Comparison of ENCODE assay signal across 1 cellular context in the genomic region with DNA sequence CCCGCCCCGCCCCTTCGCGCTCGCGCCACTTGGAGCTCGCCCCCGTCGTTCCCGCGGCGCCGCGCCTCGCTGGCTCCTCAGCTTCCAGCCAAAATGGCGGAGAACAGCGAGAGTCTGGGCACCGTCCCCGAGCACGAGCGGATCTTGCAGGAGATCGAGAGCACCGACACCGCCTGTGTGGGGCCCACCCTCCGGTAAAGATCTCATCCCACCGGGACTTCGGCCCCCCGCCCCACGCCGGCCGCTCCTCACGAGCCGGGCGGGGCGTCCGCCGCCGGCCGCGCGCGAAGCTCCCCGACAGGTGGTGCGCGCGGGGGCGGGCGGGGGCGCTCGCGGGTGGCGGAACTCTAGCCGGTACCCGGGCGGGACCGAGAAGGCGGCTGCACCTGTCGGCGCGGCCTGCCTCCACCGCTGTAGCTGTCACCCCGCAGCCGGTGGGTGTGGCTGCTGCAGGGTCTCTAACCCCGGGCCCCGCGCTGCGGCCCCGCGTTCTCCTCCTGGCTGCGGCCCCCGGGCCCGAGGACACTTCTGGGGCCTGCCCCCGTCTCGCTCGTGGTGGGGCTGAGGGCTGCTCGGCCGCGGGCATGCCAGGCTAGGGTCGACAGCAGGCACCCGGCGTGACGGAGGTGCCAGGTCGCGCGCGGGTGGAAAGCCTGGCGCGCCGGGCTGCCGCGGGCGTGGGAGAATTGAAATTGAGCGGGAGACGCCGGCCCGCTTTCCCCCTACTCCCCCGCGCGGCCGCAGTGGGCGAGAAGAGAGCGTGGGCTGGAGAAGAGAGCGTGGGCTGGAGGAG.
TF ChIP-seq lines count a peak whose summit lies in the region.

A gene with protein sequence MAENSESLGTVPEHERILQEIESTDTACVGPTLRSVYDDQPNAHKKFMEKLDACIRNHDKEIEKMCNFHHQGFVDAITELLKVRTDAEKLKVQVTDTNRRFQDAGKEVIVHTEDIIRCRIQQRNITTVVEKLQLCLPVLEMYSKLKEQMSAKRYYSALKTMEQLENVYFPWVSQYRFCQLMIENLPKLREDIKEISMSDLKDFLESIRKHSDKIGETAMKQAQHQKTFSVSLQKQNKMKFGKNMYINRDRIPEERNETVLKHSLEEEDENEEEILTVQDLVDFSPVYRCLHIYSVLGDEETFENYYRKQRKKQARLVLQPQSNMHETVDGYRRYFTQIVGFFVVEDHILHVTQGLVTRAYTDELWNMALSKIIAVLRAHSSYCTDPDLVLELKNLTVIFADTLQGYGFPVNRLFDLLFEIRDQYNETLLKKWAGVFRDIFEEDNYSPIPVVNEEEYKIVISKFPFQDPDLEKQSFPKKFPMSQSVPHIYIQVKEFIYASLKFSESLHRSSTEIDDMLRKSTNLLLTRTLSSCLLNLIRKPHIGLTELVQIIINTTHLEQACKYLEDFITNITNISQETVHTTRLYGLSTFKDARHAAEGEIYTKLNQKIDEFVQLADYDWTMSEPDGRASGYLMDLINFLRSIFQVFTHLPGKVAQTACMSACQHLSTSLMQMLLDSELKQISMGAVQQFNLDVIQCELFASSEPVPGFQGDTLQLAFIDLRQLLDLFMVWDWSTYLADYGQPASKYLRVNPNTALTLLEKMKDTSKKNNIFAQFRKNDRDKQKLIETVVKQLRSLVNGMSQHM (plus strand): TSS at position 80 of the 793 bp plus-strand sequence. CDS start 14 bp downstream, at position 94.

TF ChIP-seq in HEK293, 187 proteins besides CTCF, POLR2A, EP300 and RAD21 (continued from another document and continues in another):
- TF ChIP-seq, protein P1, sequence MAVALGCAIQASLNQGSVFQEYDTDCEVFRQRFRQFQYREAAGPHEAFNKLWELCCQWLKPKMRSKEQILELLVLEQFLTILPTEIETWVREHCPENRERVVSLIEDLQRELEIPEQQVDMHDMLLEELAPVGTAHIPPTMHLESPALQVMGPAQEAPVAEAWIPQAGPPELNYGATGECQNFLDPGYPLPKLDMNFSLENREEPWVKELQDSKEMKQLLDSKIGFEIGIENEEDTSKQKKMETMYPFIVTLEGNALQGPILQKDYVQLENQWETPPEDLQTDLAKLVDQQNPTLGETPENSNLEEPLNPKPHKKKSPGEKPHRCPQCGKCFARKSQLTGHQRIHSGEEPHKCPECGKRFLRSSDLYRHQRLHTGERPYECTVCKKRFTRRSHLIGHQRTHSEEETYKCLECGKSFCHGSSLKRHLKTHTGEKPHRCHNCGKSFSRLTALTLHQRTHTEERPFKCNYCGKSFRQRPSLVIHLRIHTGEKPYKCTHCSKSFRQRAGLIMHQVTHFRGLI (tag by site-specific recombination; IDR thresholded peaks at IDR 0.05) = no peak
- TF ChIP-seq ZNF544 (tag by site-specific recombination; IDR thresholded peaks at IDR 0.05) (no peak), ZNF302 (tag by site-specific recombination; IDR thresholded peaks at IDR 0.05; ENCODE audit: low read depth) (no peak), ZSCAN16 (tag by site-specific recombination; IDR thresholded peaks at IDR 0.05) (no peak), ZNF211 (tag by site-specific recombination; IDR thresholded peaks at IDR 0.05; ENCODE audit: low read depth) (no peak), ZNF292 (tag by site-specific recombination; IDR thresholded peaks at IDR 0.05; ENCODE audit: borderline replicate concordance, low read depth) (no peak), ZNF843 (tag by site-specific recombination; IDR thresholded peaks at IDR 0.05) (no peak), TCF7L2 (IDR thresholded peaks at IDR 0.05; ENCODE audit: borderline replicate concordance, low read depth, low read length) (no peak), ZNF571 (tag by site-specific recombination; IDR thresholded peaks at IDR 0.05) (no peak), ZBTB21 (tag by site-specific recombination; IDR thresholded peaks at IDR 0.05) (no peak), REPIN1 (tag by site-specific recombination; IDR thresholded peaks at IDR 0.05; ENCODE audit: low read depth) (no peak), ZNF223 (tag by site-specific recombination; IDR thresholded peaks at IDR 0.05) (no peak), ZNF394 (tag by site-specific recombination; IDR thresholded peaks at IDR 0.05; ENCODE audit: borderline replicate concordance) (peak; percentile 37; the same call in 1 of the 2 replicates), HOXD13 (CRISPR knock-in tag; IDR thresholded peaks at IDR 0.05; ENCODE audit: borderline replicate concordance) (no peak), ZBTB7A (tag by site-specific recombination; IDR thresholded peaks at IDR 0.05; ENCODE audit: low read depth) (0 out of 2 replicates have a peak, but pooled peaks have one; percentile 42), RBAK (tag by site-specific recombination; IDR thresholded peaks at IDR 0.05) (no peak), ZNF324 (tag by site-specific recombination; IDR thresholded peaks at IDR 0.05) (no peak), ZNF768 (tag by site-specific recombination; IDR thresholded peaks at IDR 0.05) (no peak), ZNF19 (tag by site-specific recombination; IDR thresholded peaks at IDR 0.05; ENCODE audit: low read depth) (no peak), ZNF433 (tag by site-specific recombination; IDR thresholded peaks at IDR 0.05; ENCODE audit: low read depth) (no peak), ZNF701 (tag by site-specific recombination; IDR thresholded peaks at IDR 0.05) (no peak), IKZF3 (tag by site-specific recombination; IDR thresholded peaks at IDR 0.05) (no peak), SETDB1 (IDR thresholded peaks at IDR 0.05; ENCODE audit: insufficient read length, low read length) (no peak), ZFP3 (tag by site-specific recombination; IDR thresholded peaks at IDR 0.05; ENCODE audit: low read depth) (no peak)
- TF ChIP-seq, protein P2, sequence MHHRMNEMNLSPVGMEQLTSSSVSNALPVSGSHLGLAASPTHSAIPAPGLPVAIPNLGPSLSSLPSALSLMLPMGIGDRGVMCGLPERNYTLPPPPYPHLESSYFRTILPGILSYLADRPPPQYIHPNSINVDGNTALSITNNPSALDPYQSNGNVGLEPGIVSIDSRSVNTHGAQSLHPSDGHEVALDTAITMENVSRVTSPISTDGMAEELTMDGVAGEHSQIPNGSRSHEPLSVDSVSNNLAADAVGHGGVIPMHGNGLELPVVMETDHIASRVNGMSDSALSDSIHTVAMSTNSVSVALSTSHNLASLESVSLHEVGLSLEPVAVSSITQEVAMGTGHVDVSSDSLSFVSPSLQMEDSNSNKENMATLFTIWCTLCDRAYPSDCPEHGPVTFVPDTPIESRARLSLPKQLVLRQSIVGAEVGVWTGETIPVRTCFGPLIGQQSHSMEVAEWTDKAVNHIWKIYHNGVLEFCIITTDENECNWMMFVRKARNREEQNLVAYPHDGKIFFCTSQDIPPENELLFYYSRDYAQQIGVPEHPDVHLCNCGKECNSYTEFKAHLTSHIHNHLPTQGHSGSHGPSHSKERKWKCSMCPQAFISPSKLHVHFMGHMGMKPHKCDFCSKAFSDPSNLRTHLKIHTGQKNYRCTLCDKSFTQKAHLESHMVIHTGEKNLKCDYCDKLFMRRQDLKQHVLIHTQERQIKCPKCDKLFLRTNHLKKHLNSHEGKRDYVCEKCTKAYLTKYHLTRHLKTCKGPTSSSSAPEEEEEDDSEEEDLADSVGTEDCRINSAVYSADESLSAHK (tag by site-specific recombination; IDR thresholded peaks at IDR 0.05) = no peak
- TF ChIP-seq, protein P3, sequence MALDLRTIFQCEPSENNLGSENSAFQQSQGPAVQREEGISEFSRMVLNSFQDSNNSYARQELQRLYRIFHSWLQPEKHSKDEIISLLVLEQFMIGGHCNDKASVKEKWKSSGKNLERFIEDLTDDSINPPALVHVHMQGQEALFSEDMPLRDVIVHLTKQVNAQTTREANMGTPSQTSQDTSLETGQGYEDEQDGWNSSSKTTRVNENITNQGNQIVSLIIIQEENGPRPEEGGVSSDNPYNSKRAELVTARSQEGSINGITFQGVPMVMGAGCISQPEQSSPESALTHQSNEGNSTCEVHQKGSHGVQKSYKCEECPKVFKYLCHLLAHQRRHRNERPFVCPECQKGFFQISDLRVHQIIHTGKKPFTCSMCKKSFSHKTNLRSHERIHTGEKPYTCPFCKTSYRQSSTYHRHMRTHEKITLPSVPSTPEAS (tag by site-specific recombination; IDR thresholded peaks at IDR 0.05) = no peak
- TF ChIP-seq, protein P4, sequence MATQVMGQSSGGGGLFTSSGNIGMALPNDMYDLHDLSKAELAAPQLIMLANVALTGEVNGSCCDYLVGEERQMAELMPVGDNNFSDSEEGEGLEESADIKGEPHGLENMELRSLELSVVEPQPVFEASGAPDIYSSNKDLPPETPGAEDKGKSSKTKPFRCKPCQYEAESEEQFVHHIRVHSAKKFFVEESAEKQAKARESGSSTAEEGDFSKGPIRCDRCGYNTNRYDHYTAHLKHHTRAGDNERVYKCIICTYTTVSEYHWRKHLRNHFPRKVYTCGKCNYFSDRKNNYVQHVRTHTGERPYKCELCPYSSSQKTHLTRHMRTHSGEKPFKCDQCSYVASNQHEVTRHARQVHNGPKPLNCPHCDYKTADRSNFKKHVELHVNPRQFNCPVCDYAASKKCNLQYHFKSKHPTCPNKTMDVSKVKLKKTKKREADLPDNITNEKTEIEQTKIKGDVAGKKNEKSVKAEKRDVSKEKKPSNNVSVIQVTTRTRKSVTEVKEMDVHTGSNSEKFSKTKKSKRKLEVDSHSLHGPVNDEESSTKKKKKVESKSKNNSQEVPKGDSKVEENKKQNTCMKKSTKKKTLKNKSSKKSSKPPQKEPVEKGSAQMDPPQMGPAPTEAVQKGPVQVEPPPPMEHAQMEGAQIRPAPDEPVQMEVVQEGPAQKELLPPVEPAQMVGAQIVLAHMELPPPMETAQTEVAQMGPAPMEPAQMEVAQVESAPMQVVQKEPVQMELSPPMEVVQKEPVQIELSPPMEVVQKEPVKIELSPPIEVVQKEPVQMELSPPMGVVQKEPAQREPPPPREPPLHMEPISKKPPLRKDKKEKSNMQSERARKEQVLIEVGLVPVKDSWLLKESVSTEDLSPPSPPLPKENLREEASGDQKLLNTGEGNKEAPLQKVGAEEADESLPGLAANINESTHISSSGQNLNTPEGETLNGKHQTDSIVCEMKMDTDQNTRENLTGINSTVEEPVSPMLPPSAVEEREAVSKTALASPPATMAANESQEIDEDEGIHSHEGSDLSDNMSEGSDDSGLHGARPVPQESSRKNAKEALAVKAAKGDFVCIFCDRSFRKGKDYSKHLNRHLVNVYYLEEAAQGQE (tag by site-specific recombination; IDR thresholded peaks at IDR 0.05) = no peak
- TF ChIP-seq, protein P5, sequence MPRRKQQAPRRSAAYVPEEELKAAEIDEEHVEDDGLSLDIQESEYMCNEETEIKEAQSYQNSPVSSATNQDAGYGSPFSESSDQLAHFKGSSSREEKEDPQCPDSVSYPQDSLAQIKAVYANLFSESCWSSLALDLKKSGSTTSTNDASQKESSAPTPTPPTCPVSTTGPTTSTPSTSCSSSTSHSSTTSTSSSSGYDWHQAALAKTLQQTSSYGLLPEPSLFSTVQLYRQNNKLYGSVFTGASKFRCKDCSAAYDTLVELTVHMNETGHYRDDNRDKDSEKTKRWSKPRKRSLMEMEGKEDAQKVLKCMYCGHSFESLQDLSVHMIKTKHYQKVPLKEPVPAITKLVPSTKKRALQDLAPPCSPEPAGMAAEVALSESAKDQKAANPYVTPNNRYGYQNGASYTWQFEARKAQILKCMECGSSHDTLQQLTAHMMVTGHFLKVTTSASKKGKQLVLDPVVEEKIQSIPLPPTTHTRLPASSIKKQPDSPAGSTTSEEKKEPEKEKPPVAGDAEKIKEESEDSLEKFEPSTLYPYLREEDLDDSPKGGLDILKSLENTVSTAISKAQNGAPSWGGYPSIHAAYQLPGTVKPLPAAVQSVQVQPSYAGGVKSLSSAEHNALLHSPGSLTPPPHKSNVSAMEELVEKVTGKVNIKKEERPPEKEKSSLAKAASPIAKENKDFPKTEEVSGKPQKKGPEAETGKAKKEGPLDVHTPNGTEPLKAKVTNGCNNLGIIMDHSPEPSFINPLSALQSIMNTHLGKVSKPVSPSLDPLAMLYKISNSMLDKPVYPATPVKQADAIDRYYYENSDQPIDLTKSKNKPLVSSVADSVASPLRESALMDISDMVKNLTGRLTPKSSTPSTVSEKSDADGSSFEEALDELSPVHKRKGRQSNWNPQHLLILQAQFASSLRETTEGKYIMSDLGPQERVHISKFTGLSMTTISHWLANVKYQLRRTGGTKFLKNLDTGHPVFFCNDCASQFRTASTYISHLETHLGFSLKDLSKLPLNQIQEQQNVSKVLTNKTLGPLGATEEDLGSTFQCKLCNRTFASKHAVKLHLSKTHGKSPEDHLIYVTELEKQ (tag by site-specific recombination; IDR thresholded peaks at IDR 0.05; ENCODE audit: borderline replicate concordance) = no peak
- TF ChIP-seq, protein P6, sequence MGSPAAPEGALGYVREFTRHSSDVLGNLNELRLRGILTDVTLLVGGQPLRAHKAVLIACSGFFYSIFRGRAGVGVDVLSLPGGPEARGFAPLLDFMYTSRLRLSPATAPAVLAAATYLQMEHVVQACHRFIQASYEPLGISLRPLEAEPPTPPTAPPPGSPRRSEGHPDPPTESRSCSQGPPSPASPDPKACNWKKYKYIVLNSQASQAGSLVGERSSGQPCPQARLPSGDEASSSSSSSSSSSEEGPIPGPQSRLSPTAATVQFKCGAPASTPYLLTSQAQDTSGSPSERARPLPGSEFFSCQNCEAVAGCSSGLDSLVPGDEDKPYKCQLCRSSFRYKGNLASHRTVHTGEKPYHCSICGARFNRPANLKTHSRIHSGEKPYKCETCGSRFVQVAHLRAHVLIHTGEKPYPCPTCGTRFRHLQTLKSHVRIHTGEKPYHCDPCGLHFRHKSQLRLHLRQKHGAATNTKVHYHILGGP (tag by site-specific recombination; IDR thresholded peaks at IDR 0.05) = no peak
- TF ChIP-seq, protein P7, sequence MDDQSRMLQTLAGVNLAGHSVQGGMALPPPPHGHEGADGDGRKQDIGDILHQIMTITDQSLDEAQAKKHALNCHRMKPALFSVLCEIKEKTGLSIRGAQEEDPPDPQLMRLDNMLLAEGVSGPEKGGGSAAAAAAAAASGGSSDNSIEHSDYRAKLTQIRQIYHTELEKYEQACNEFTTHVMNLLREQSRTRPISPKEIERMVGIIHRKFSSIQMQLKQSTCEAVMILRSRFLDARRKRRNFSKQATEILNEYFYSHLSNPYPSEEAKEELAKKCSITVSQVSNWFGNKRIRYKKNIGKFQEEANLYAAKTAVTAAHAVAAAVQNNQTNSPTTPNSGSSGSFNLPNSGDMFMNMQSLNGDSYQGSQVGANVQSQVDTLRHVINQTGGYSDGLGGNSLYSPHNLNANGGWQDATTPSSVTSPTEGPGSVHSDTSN (CRISPR knock-in tag; IDR thresholded peaks at IDR 0.05) = no peak
- TF ChIP-seq, protein P8, sequence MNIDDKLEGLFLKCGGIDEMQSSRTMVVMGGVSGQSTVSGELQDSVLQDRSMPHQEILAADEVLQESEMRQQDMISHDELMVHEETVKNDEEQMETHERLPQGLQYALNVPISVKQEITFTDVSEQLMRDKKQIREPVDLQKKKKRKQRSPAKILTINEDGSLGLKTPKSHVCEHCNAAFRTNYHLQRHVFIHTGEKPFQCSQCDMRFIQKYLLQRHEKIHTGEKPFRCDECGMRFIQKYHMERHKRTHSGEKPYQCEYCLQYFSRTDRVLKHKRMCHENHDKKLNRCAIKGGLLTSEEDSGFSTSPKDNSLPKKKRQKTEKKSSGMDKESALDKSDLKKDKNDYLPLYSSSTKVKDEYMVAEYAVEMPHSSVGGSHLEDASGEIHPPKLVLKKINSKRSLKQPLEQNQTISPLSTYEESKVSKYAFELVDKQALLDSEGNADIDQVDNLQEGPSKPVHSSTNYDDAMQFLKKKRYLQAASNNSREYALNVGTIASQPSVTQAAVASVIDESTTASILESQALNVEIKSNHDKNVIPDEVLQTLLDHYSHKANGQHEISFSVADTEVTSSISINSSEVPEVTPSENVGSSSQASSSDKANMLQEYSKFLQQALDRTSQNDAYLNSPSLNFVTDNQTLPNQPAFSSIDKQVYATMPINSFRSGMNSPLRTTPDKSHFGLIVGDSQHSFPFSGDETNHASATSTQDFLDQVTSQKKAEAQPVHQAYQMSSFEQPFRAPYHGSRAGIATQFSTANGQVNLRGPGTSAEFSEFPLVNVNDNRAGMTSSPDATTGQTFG (tag by site-specific recombination; IDR thresholded peaks at IDR 0.05; ENCODE audit: borderline replicate concordance) = no peak
